In the genomic region with DNA sequence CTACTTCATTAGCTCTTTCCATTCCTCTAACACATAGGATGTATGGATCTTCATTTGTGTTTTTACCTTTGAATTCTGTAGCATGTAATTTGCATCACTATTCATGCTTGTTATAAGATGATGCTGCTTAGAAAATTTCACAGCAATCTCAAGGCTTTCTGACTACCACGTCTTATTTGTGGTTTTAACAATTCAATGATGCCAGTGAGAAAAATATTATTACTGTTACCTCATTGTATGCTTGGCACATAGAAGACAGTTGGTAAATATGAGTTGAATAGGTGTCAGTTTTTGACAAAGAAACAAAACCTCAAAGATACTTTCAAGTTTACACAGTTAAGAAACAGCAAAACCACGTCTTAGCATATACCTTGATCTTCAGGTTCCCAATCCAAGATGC, we compare ENCODE assay signal across 35 cellular contexts.
"Had no signal": no experiment of that assay in that cellular context is flagged by ENCODE, and none has a peak within 500 bp of the region (broad histone marks: within the 10 kb centered on the region; RNA-seq: fewer than 3 reads in every experiment).

No MANE protein-coding gene starts in this region.

- ATAC-seq: activated CD8-positive, alpha-beta T cell treated with anti-CD3 and anti-CD28 coated beads for 36 hours; activated naive CD4-positive, alpha-beta T cell treated with anti-CD3 and anti-CD28 coated beads, Interleukin-2, amount 50 U/mL, for 72 hours; activated T-cell treated with anti-CD3 and anti-CD28 coated beads, Interleukin-2, amount 50 U/mL, for 4 hours; activated T-cell treated with anti-CD3 and anti-CD28 coated beads, Interleukin-2, amount 50 U/mL, for 72 hours; activated T-helper 17 cell treated with anti-CD3 and anti-CD28 coated beads, Interleukin-2, amount 50 U/mL, for 72 hours; body of pancreas had no signal

- DNase-seq: activated B cell treated with CpG ODN at 0.5 μM for 24 hours; activated CD4-positive, alpha-beta memory T cell treated with anti-CD3 and anti-CD28 coated beads for 36 hours; activated CD4-positive, alpha-beta T cell treated with anti-CD3 and anti-CD28 coated beads for 4 hours; activated CD4-positive, alpha-beta T cell treated with anti-CD3 and anti-CD28 coated beads, Interleukin-2, amount 10 ng/mL, durations not matched to agents 24 days and 14 days; activated CD4-positive, alpha-beta T cell treated with anti-CD3 and anti-CD28 coated beads, Interleukin-2, amount 50 U/mL, for 1 hour; activated CD4-positive, alpha-beta T cell treated with anti-CD3 and anti-CD28 coated beads, Interleukin-2, amount 50 U/mL, for 4 hours; activated CD4-positive, CD25-positive, alpha-beta regulatory T cell treated with anti-CD3 and anti-CD28 coated beads, Interleukin-2, amount 50 U/mL, for 72 hours; activated CD8-positive, alpha-beta memory T cell treated with anti-CD3 and anti-CD28 coated beads, Interleukin-2, amount 50 U/mL, for 4 hours; activated CD8-positive, alpha-beta T cell treated with anti-CD3 and anti-CD28 coated beads for 36 hours; activated effector memory CD4-positive, alpha-beta T cell treated with anti-CD3 and anti-CD28 coated beads, Interleukin-2, amount 50 U/mL, for 16 hours; activated gamma-delta T cell treated with Interleukin-2 at 50 U/mL for 16 hours; activated naive CD4-positive, alpha-beta T cell; activated naive CD4-positive, alpha-beta T cell treated with anti-CD3 and anti-CD28 coated beads for 36 hours; activated naive CD4-positive, alpha-beta T cell treated with anti-CD3 and anti-CD28 coated beads, Interleukin-2, amount 50 U/mL, for 16 hours; activated naive CD8-positive, alpha-beta T cell treated with anti-CD3 and anti-CD28 coated beads for 36 hours; activated T-cell treated with anti-CD3 and anti-CD28 coated beads for 4 hours; activated T-cell treated with anti-CD3 and anti-CD28 coated beads, Interleukin-2, amount 50 U/mL, for 1 hour; activated T-cell treated with anti-CD3 and anti-CD28 coated beads, Interleukin-2, amount 50 U/mL, for 4 hours; activated T-cell treated with anti-CD3 and anti-CD28 coated beads, Interleukin-2, amount 50 U/mL, for 72 hours; adrenal gland; amniotic stem cell; aorta; body of pancreas; brain microvascular endothelial cell; caudate nucleus; cerebellar nuclear complex; T-helper 2 cell; T-helper 9 cell had no signal

- H3K27me3 ChIP-seq: adrenal gland, body of pancreas, brain microvascular endothelial cell, breast epithelium, cardiac muscle cell had no signal

- H3K27ac ChIP-seq: adrenal gland, body of pancreas, brain microvascular endothelial cell, breast epithelium, cardiac muscle cell, VCaP had no signal

- H3K4me1 ChIP-seq: adrenal gland, body of pancreas, breast epithelium had no signal

- H3K9me3 ChIP-seq: adrenal gland, body of pancreas, breast epithelium had no signal

- H3K36me3 ChIP-seq: adrenal gland, brain microvascular endothelial cell, breast epithelium, cardiac muscle cell had no signal

- H3K4me3 ChIP-seq: adrenal gland, body of pancreas, breast epithelium, cardiac muscle cell had no signal

- FAIRE-seq: astrocyte, TTC549 had no signal
